In genomic region chr2:157056200-157056676, GRCh38 we compare ENCODE assay signal across 9 cellular contexts.
DNase-seq lines count a peak whose midpoint lies in the region; ATAC-seq and TF ChIP-seq lines count a peak whose summit lies in the region.
"Had no signal": no experiment of that assay in that cellular context is flagged by ENCODE, and none has a peak within 500 bp of the region (broad histone marks: within the 10 kb centered on the region; RNA-seq: fewer than 3 reads in every experiment).

No MANE protein-coding gene starts in this region.

- in situ Hi-C loops in GM23248 (cut with MboI) = no loop called here

- peak overlapping the region; percentile 71 for H3K27ac ChIP-seq in GM23248
- H3K27ac ChIP-seq in RWPE2 (ENCODE audit: poor library complexity, severe bottlenecking) = peak overlapping the region; percentile 46
- H3K27ac ChIP-seq in fibroblast of lung (ENCODE audit: insufficient read depth, low read length) = no peak overlapping the region
- no peak overlapping the region for H3K27ac ChIP-seq in smooth muscle cell (ENCODE audit: low read depth)

- intact Hi-C loops in activated CD8-positive, alpha-beta T cell treated with anti-CD3 and anti-CD28 coated beads for 36 hours (cut with micrococcal nuclease) = no loop called here

- no peaks in the 10 kb centered on the region for H3K36me3 Mint-ChIP-seq in activated CD8-positive, alpha-beta T cell treated with anti-CD3 and anti-CD28 coated beads for 36 hours (ENCODE audit: low read depth)
- H3K36me3 Mint-ChIP-seq in naive thymus-derived CD8-positive, alpha-beta T cell = no peaks in the 10 kb centered on the region

- no peaks in the 10 kb centered on the region for H3K4me1 Mint-ChIP-seq in activated CD8-positive, alpha-beta T cell treated with anti-CD3 and anti-CD28 coated beads for 36 hours (ENCODE audit: low read depth)
- no peaks in the 10 kb centered on the region for H3K4me1 Mint-ChIP-seq in naive thymus-derived CD8-positive, alpha-beta T cell

- peak; percentile 49 for ATAC-seq in RWPE2 (ENCODE audit: low read depth)
- no peak for ATAC-seq in activated CD8-positive, alpha-beta T cell treated with anti-CD3 and anti-CD28 coated beads for 36 hours
- ATAC-seq in naive thymus-derived CD8-positive, alpha-beta T cell = no peak
- ATAC-seq: activated CD8-positive, alpha-beta T cell treated with anti-CD3 and anti-CD28 coated beads, Interleukin-2, amount 10 ng/mL, durations not matched to agents 7 days and 5 days had no signal

- H3K9me3 ChIP-seq in GM23248 (ENCODE audit: low read depth) (no peaks in the 10 kb centered on the region), RWPE2 (ENCODE audit: severe bottlenecking) (no peaks in the 10 kb centered on the region), fibroblast of lung (ENCODE audit: control insufficient read depth, insufficient read depth, low read depth, low read length) (no peaks in the 10 kb centered on the region), smooth muscle cell (replicated peaks; ENCODE audit: low read depth) (no peaks in the 10 kb centered on the region)

- H3K36me3 ChIP-seq in GM23248 (ENCODE audit: low read depth) = no peaks in the 10 kb centered on the region
- no peaks in the 10 kb centered on the region for H3K36me3 ChIP-seq in RWPE2 (ENCODE audit: low read depth)
- H3K36me3 ChIP-seq in fibroblast of lung (ENCODE audit: control insufficient read depth, insufficient read depth, low read length) = no peaks in the 10 kb centered on the region
- H3K36me3 ChIP-seq in smooth muscle cell (ENCODE audit: low read depth) = no peaks in the 10 kb centered on the region

- POLR2A ChIA-PET in activated CD8-positive, alpha-beta T cell treated with anti-CD3 and anti-CD28 coated beads for 36 hours (lab: Charles Lee) = no interaction called here
- POLR2A ChIA-PET in naive thymus-derived CD8-positive, alpha-beta T cell (lab: Charles Lee) = no interaction called here

- peaks cover 43% of the 10 kb centered on the region for H3F3A ChIP-seq in GM23248 (ENCODE audit: insufficient read depth)
- no peaks in the 10 kb centered on the region for H3F3A ChIP-seq in smooth muscle cell (ENCODE audit: low read depth)

- 0% methylated on average over 1 of the region's 1 CpG for WGBS in GM23248 (ENCODE audit: low coverage in 1 of 2, low lambda C conversion rate in 2 of 2, missing lambda C conversion rate in 2 of 2), 2 experiments
- WGBS in smooth muscle cell (ENCODE audit: low lambda C conversion rate) = 34% methylated on average over 1 of the region's 1 CpG

- DNase-seq in GM23248 (peak; percentile 80), RWPE2 (ENCODE audit: low spot score) (no peak), fibroblast of lung (ENCODE audit: low read depth in 2 of 2) (peak; percentile 86 to 96), smooth muscle cell (lab: John Stamatoyannopoulos, UW; ENCODE audit: unreplicated experiment) (no peak), hepatic stellate cell (ENCODE audit: low spot score) (no peak)
- DNase-seq in activated CD8-positive, alpha-beta T cell treated with anti-CD3 and anti-CD28 coated beads for 36 hours = no peak
- DNase-seq in naive thymus-derived CD8-positive, alpha-beta T cell = no peak
- DNase-seq: activated CD8-positive, alpha-beta T cell treated with anti-CD3 and anti-CD28 coated beads, Interleukin-2, amount 10 ng/mL, durations not matched to agents 7 days and 5 days; central memory CD4-positive, alpha-beta T cell had no signal

- H3K4me1 ChIP-seq in GM23248 (ENCODE audit: insufficient read depth) (peaks cover 37% of the 10 kb centered on the region), RWPE2 (ENCODE audit: insufficient read depth, poor library complexity, severe bottlenecking) (peaks cover 22% of the 10 kb centered on the region), fibroblast of lung (ENCODE audit: control insufficient read depth, extremely low read depth, insufficient read depth, low read length) (peaks cover 8% of the 10 kb centered on the region), smooth muscle cell (ENCODE audit: low read depth) (no peaks in the 10 kb centered on the region)

- H4K20me1 ChIP-seq in GM23248 (ENCODE audit: insufficient read depth) (no peaks in the 10 kb centered on the region), fibroblast of lung (ENCODE audit: control insufficient read depth, extremely low read depth, insufficient read depth, low read length) (no peaks in the 10 kb centered on the region), smooth muscle cell (ENCODE audit: low read depth) (no peaks in the 10 kb centered on the region)

- H2AFZ ChIP-seq in GM23248 (no peak overlapping the region), fibroblast of lung (ENCODE audit: low read length) (no peak overlapping the region), smooth muscle cell (ENCODE audit: low read depth) (no peak overlapping the region)

- H3K4me3 Mint-ChIP-seq in activated CD8-positive, alpha-beta T cell treated with anti-CD3 and anti-CD28 coated beads for 36 hours = no peak overlapping the region
- no peak overlapping the region for H3K4me3 Mint-ChIP-seq in naive thymus-derived CD8-positive, alpha-beta T cell
- H3K4me3 Mint-ChIP-seq: activated CD8-positive, alpha-beta T cell treated with anti-CD3 and anti-CD28 coated beads, Interleukin-2, amount 10 ng/mL, durations not matched to agents 7 days and 5 days had no signal

- peak overlapping the region; percentile 72 for H3K4me2 ChIP-seq in GM23248 (ENCODE audit: unreplicated experiment)
- peak overlapping the region; percentile 48 for H3K4me2 ChIP-seq in fibroblast of lung (ENCODE audit: extremely low read depth, insufficient read depth, low read length)
- peak overlapping the region; percentile 70 for H3K4me2 ChIP-seq in smooth muscle cell

- H3K9me3 Mint-ChIP-seq in activated CD8-positive, alpha-beta T cell treated with anti-CD3 and anti-CD28 coated beads for 36 hours = no peaks in the 10 kb centered on the region
- H3K9me3 Mint-ChIP-seq in naive thymus-derived CD8-positive, alpha-beta T cell = no peaks in the 10 kb centered on the region

- CTCF ChIA-PET in activated CD8-positive, alpha-beta T cell treated with anti-CD3 and anti-CD28 coated beads for 36 hours (lab: Charles Lee) = interaction anchor here (1.6 kb wide), 1 partner anchor 8 kb away, joined by 5 read pairs; no protein-coding TSS in a partner anchor

- no peaks in the 10 kb centered on the region for H3K27me3 Mint-ChIP-seq in activated CD8-positive, alpha-beta T cell treated with anti-CD3 and anti-CD28 coated beads for 36 hours
- peaks cover 1 to 15% (median 4%) of the 10 kb centered on the region in 5 donors for H3K27me3 Mint-ChIP-seq in naive thymus-derived CD8-positive, alpha-beta T cell

- H3K9ac ChIP-seq in GM23248 (peak overlapping the region; percentile 49), fibroblast of lung (ENCODE audit: insufficient read depth, low read length) (no peak overlapping the region), smooth muscle cell (ENCODE audit: low read depth) (no peak overlapping the region)

- H3K4me3 ChIP-seq in GM23248 (peak overlapping the region; percentile 55), RWPE2 (ENCODE audit: severe bottlenecking) (no peak overlapping the region), fibroblast of lung (replicated peaks in 1 of 4; ENCODE audit: control extremely low read depth in 1 of 4, insufficient read depth in 1 of 4, low read depth in 3 of 4, low read length in 4 of 4) (peak overlapping the region in 1 of 4 experiments; percentile 2), smooth muscle cell (no peak overlapping the region)

- TF ChIP-seq CTCF in RWPE2 (IDR thresholded peaks at IDR 0.05; ENCODE audit: poor library complexity, severe bottlenecking) (peak; percentile 2), fibroblast of lung (conservative IDR thresholded peaks at IDR 0.05 in 1 of 2, IDR thresholded peaks at IDR 0.05 in 1 of 2; ENCODE audit: low read depth in 1 of 2, low read length in 2 of 2) (no peak), smooth muscle cell (IDR thresholded peaks at IDR 0.05; ENCODE audit: borderline replicate concordance, insufficient read depth, poor library complexity, severe bottlenecking) (no peak)
- TF ChIP-seq CTCF in activated CD8-positive, alpha-beta T cell treated with anti-CD3 and anti-CD28 coated beads for 36 hours (IDR thresholded peaks at IDR 0.05) = no peak

- no peaks in the 10 kb centered on the region for H3K79me2 ChIP-seq in GM23248 (ENCODE audit: insufficient read depth)
- H3K79me2 ChIP-seq in fibroblast of lung (ENCODE audit: control insufficient read depth, insufficient read depth, low read length) = no peaks in the 10 kb centered on the region
- no peaks in the 10 kb centered on the region for H3K79me2 ChIP-seq in smooth muscle cell (ENCODE audit: low read depth)

- H3K9me2 ChIP-seq in GM23248 (ENCODE audit: insufficient read depth) = no peaks in the 10 kb centered on the region

- no peaks in the 10 kb centered on the region for H3K27me3 ChIP-seq in GM23248 (replicated peaks; ENCODE audit: insufficient read depth)
- no peaks in the 10 kb centered on the region for H3K27me3 ChIP-seq in RWPE2 (ENCODE audit: insufficient read depth, poor library complexity, severe bottlenecking)
- no peaks in the 10 kb centered on the region for H3K27me3 ChIP-seq in fibroblast of lung (ENCODE audit: control insufficient read depth, insufficient read depth, low read length)
- no peaks in the 10 kb centered on the region for H3K27me3 ChIP-seq in smooth muscle cell (ENCODE audit: low read depth)

- H3K27ac Mint-ChIP-seq in activated CD8-positive, alpha-beta T cell treated with anti-CD3 and anti-CD28 coated beads for 36 hours = no peak overlapping the region
- H3K27ac Mint-ChIP-seq in naive thymus-derived CD8-positive, alpha-beta T cell = no peak overlapping the region
- H3K27ac Mint-ChIP-seq: activated CD8-positive, alpha-beta T cell treated with anti-CD3 and anti-CD28 coated beads, Interleukin-2, amount 10 ng/mL, durations not matched to agents 7 days and 5 days had no signal

Comparison
In these comparisons a context has a peak if more than half of its experiments do, and no peak if none do; other contexts are left out.
1. DNase-seq: peak in GM23248 (single experiment) and fibroblast of lung (2 of 2); none in RWPE2 (single experiment), smooth muscle cell (single experiment), hepatic stellate cell (single experiment), activated CD8-positive, alpha-beta T cell treated with anti-CD3 and anti-CD28 coated beads for 36 hours (single experiment) and naive thymus-derived CD8-positive, alpha-beta T cell (0 of 10).
2. H3K27ac ChIP-seq: peak in GM23248 (single experiment) and RWPE2 (single experiment); none in fibroblast of lung (single experiment) and smooth muscle cell (single experiment).
3. Peak in every context shown above with its lines, with median percentiles within 50 percentile points of each other: H3K4me2 ChIP-seq.